Comparison of ENCODE assay signal across 1 cellular context in genomic region chr19:55482128-55482961, GRCh38.
TF ChIP-seq lines count a peak whose summit lies in the region.

No MANE protein-coding gene starts in this region.

TF ChIP-seq in GM12878, 131 proteins besides CTCF, POLR2A, EP300 and RAD21:
- TF ChIP-seq TCF7 (IDR thresholded peaks at IDR 0.05; ENCODE audit: borderline replicate concordance) (no peak), MYC (IDR thresholded peaks at IDR 0.05; ENCODE audit: insufficient read depth, insufficient read length, insufficient replicate concordance, low read length, severe bottlenecking) (no peak)
